In the genomic region with DNA sequence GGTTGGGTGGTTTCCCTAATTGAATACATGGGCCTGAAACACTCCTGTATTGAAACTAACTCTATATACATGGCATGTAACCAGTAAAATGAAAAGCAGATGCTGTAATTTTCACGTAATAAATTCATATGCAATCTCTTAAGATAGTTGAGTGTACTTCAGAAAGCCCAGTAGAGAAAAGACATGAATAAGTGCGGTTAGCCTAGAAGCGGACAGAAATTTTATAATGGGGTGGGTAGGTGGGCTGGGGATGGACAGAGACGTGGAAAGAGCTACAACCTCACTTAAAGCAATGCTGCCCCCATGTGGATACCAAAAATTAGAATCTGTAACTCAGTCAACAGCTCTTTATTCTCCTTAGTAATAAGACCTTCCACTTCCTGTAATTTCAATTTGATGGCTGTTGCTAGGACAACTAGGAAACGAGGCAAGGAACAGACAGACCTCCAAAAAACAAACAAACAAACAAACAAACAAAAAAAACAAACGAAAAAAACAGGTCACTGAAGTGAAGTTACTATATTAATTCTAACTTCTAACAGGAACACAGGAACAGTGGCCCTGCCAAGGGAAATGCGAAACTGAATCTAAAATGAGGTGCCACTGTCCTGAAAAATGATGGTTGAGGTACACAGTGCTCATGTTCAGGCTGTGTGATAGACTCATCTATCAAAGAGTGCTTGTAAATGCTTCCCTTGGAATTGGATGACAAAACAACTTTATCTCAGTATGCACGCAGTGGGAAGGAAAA, we compare ENCODE assay signal across 8 cellular contexts.
DNase-seq lines count a peak whose midpoint lies in the region; ATAC-seq and TF ChIP-seq lines count a peak whose summit lies in the region.

No MANE protein-coding gene starts in this region.

- no TSS peak for BruUV-seq in PC-3 (replicated peaks; lab: Mats Ljungman, UMichigan)

- H3K4me1 ChIP-seq in PC-3 (ENCODE audit: insufficient read depth, low read length): peaks cover 7% of the 10 kb centered on the region
- no peaks in the 10 kb centered on the region for H3K4me1 ChIP-seq in uterus

- no peak for TF ChIP-seq POLR2A in uterus (IDR thresholded peaks at IDR 0.05)

- peak; percentile 76 for TF ChIP-seq CTCF in PC-3 (conservative IDR thresholded peaks at IDR 0.05; ENCODE audit: low read depth, low read length)
- peak; percentile 53 to 61 (median 58) for TF ChIP-seq CTCF in uterus (IDR thresholded peaks at IDR 0.05)

- DNase-seq in ELR (ENCODE audit: low read depth) (peak; percentile 83), KG1 (lab: John Stamatoyannopoulos, UW) (peak; percentile 20), PC-3 (peak; percentile 75), lung microvascular endothelial cell (ENCODE audit: low read depth in 2 of 2) (peak; percentile 83 to 89), uterus (peak in 1 of 2 donors; percentile 51), LoVo (ENCODE audit: low spot score) (no peak)

- CTCF ChIA-PET in PC-3 (lab: Charles Lee): interaction anchor here (0.5 to 2.0 kb wide), 7 partner anchors 77 to 595 kb away, joined by 3 to 11 read pairs (median 5); no protein-coding TSS in a partner anchor

- no peaks in the 10 kb centered on the region for H4K20me1 ChIP-seq in PC-3 (ENCODE audit: low read length)

- no peak overlapping the region for H2AFZ ChIP-seq in PC-3 (ENCODE audit: low read length)

- H3K27ac ChIP-seq in PC-3 (ENCODE audit: low read length) (no peak overlapping the region), cingulate gyrus (ENCODE audit: low read depth, low read length) (peak overlapping the region; percentile 24), uterus (peak overlapping the region; percentile 48 to 83)

- peak; percentile 82 for ATAC-seq in PC-3
- no peak for ATAC-seq in GM21381 (IDR thresholded peaks at IDR 0.05; ENCODE audit: unreplicated experiment)

- no peaks in the 10 kb centered on the region for H3K9me2 ChIP-seq in PC-3 (replicated peaks; ENCODE audit: low read length)

- intact Hi-C loops in PC-3 (cut with micrococcal nuclease) (loop anchor here (1.0 to 5.0 kb wide), 8 partner anchors 44 to 318 kb away; no protein-coding TSS in a partner anchor), uterus (cut with DNase I; ENCODE audit: low total_unique reads) (loop anchor here (10.0 kb wide), 1 partner anchor 297 kb away; no protein-coding TSS in a partner anchor)

- POLR2A ChIA-PET in PC-3 (lab: Charles Lee; ENCODE audit: unreplicated experiment): no interaction called here

- H3K27me3 ChIP-seq in PC-3 (ENCODE audit: low read length): no peaks in the 10 kb centered on the region
- no peaks in the 10 kb centered on the region for H3K27me3 ChIP-seq in uterus

- no peaks in the 10 kb centered on the region for H3K9me3 ChIP-seq in PC-3 (ENCODE audit: low read length)
- no peaks in the 10 kb centered on the region for H3K9me3 ChIP-seq in uterus

- H3K36me3 ChIP-seq in PC-3 (ENCODE audit: low read depth, low read length): no peaks in the 10 kb centered on the region
- no peaks in the 10 kb centered on the region for H3K36me3 ChIP-seq in uterus

- no peaks in the 10 kb centered on the region for H3K79me2 ChIP-seq in PC-3 (ENCODE audit: low read length)

- H3F3A ChIP-seq in PC-3 (ENCODE audit: low read length, unreplicated experiment): no peaks in the 10 kb centered on the region

- H3K9ac ChIP-seq in PC-3 (ENCODE audit: low read length): no peak overlapping the region

- H3K4me3 ChIP-seq in PC-3 (ENCODE audit: low read length): no peak overlapping the region
- no peak overlapping the region for H3K4me3 ChIP-seq in uterus

- 0 out of 2 replicates have a peak overlapping the region, but pooled peaks have one; percentile 14 for H3K4me2 ChIP-seq in PC-3 (ENCODE audit: low read length)
